In the genomic region with DNA sequence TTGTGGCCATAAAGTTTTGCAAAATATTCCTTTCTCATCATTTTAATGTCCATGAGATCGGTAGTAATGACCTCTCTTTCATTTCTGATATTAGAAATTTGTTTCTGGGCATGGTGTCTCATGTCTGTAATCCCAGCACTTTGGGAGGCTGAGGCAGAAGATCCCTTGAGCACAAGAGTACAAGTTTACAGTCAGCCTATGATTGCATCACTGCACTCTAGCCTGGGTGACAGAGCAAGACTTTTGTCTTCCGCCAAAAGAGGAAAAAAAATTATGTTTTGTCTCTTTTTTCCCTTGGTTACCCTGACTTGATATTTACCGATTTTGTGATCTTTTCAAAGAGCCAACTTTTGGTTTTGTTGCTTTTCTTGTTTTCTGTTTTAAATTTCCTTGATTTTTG, we compare ENCODE assay signal across 2 cellular contexts.
TF ChIP-seq lines count a peak whose summit lies in the region.

No MANE protein-coding gene starts in this region.

TF ChIP-seq in IMR-90, 13 proteins besides CTCF, POLR2A, EP300 and RAD21:
- peak; percentile 22; the same call in 1 of the 2 replicates for TF ChIP-seq CEBPB (IDR thresholded peaks at IDR 0.05; ENCODE audit: low read depth, low read length)
- TF ChIP-seq CHD1 (IDR thresholded peaks at IDR 0.05; ENCODE audit: low read depth, low read length) = no peak

TF ChIP-seq in endothelial cell of umbilical vein, 7 proteins besides CTCF, POLR2A, EP300 and RAD21:
- no peak for TF ChIP-seq GATA2 (IDR thresholded peaks at IDR 0.05; ENCODE audit: insufficient read depth, insufficient read length, low read depth, low read length)
- TF ChIP-seq EZH2 (IDR thresholded peaks at IDR 0.05; ENCODE audit: borderline replicate concordance, low read depth, low read length, severe bottlenecking) = no peak
- TF ChIP-seq POLR2AphosphoS5 (IDR thresholded peaks at IDR 0.05; ENCODE audit: insufficient read depth, low read depth, low read length) = no peak
- no peak for TF ChIP-seq MYC (IDR thresholded peaks at IDR 0.05; ENCODE audit: low read depth, low read length)
- no peak for TF ChIP-seq JUN (IDR thresholded peaks at IDR 0.05; ENCODE audit: borderline replicate concordance, insufficient read depth, insufficient read length, low read depth)
- TF ChIP-seq, protein P1, sequence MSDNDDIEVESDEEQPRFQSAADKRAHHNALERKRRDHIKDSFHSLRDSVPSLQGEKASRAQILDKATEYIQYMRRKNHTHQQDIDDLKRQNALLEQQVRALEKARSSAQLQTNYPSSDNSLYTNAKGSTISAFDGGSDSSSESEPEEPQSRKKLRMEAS (IDR thresholded peaks at IDR 0.05; ENCODE audit: insufficient read depth, insufficient read length) = no peak
- TF ChIP-seq FOS (IDR thresholded peaks at IDR 0.05; ENCODE audit: borderline replicate concordance, insufficient read depth, low read length) = no peak
